19 cellular contexts compared by ENCODE assay signal in genomic region chr16:30565526-30565925, GRCh38.
"Had no signal": no experiment of that assay in that cellular context is flagged by ENCODE, and none has a peak within 500 bp of the region (broad histone marks: within the 10 kb centered on the region; RNA-seq: fewer than 3 reads in every experiment).

No MANE protein-coding gene starts in this region.

- H3K27me3 Mint-ChIP-seq: activated naive CD8-positive, alpha-beta T cell treated with anti-CD3 and anti-CD28 coated beads for 36 hours had no signal

- H3K27ac Mint-ChIP-seq: activated naive CD8-positive, alpha-beta T cell treated with anti-CD3 and anti-CD28 coated beads for 36 hours had no signal

- ATAC-seq: gastroesophageal sphincter, pancreas had no signal

- FAIRE-seq: kidney, pancreas, TTC549 had no signal

- H3K4me2 ChIP-seq: hepatocyte, neural progenitor cell had no signal

- H3K4me1 ChIP-seq: colonic mucosa, uterus had no signal

- H3K4me3 ChIP-seq: ascending aorta, colonic mucosa, gastroesophageal sphincter, hepatocyte, left ventricle myocardium inferior, neural progenitor cell, pancreas, uterus had no signal

- DNase-seq: activated CD4-positive, alpha-beta T cell treated with anti-CD3 and anti-CD28 coated beads, Interleukin-2, amount 50 U/mL, for 1 hour; activated CD4-positive, CD25-positive, alpha-beta regulatory T cell; activated gamma-delta T cell treated with Interleukin-2 at 50 U/mL for 16 hours; activated naive CD8-positive, alpha-beta T cell treated with anti-CD3 and anti-CD28 coated beads for 36 hours; activated T-cell treated with anti-CD3 and anti-CD28 coated beads, Interleukin-2, amount 50 U/mL, for 1 hour; colonic mucosa; effector CD4-positive, alpha-beta T cell; kidney; left ventricle myocardium inferior; mesendoderm; pancreas; stimulated activated CD4-positive, alpha-beta T cell treated with anti-CD3 and anti-CD28 coated beads, Interleukin-4, amount 100 ng/mL, for 4 hours; T-helper 2 cell; uterus had no signal

- H3K36me3 ChIP-seq: colonic mucosa, left ventricle myocardium inferior, neural progenitor cell, pancreas, uterus had no signal

- H3K9me3 ChIP-seq: ascending aorta, colonic mucosa, gastroesophageal sphincter, left ventricle myocardium inferior, pancreas, uterus had no signal

- H3K27ac ChIP-seq: ascending aorta, colonic mucosa, gastroesophageal sphincter, hepatocyte, left ventricle myocardium inferior, neural progenitor cell, pancreas, uterus had no signal

- H3K4me3 Mint-ChIP-seq: activated naive CD8-positive, alpha-beta T cell treated with anti-CD3 and anti-CD28 coated beads for 36 hours had no signal

- H3K9ac ChIP-seq: neural progenitor cell had no signal

- H3K9me3 Mint-ChIP-seq: activated naive CD8-positive, alpha-beta T cell treated with anti-CD3 and anti-CD28 coated beads for 36 hours; neural progenitor cell had no signal

- H2AFZ ChIP-seq: hepatocyte, neural progenitor cell had no signal

- H3K36me3 Mint-ChIP-seq: neural progenitor cell had no signal

- H3K27me3 ChIP-seq: ascending aorta, colonic mucosa, gastroesophageal sphincter, hepatocyte, pancreas, uterus had no signal
